In the genomic region with DNA sequence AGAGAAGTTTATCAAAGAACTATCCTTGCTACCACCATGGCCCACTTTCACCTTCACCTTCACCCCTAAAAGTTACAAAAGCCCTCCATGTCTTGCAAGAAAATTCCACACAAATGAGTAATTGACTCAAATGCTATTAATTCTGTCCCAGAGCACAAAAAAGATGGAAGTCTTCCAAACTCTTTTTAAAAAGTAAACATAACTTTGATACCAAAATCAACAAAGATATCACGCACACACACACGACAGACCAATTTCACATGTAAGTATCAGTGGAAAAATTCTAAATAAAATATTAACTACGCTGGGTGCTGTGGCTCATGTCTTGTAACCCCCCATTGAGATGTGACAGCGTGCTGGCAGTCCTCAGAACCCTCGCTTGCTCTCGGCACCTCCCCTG, we compare ENCODE assay signal across 9 cellular contexts. TPM values are rescaled to one million over a fixed set of nuclear protein-coding genes. Genes with fewer than 3 reads are reported as not detected.
DNase-seq lines count a peak whose midpoint lies in the region; ATAC-seq and TF ChIP-seq lines count a peak whose summit lies in the region.
"Had no signal": no experiment of that assay in that cellular context is flagged by ENCODE, and none has a peak within 500 bp of the region (broad histone marks: within the 10 kb centered on the region; RNA-seq: fewer than 3 reads in every experiment).

No MANE protein-coding gene starts in this region.

- H3K36me3 ChIP-seq in heart right ventricle (peaks cover 0 to 11% (median 0%) of the 10 kb centered on the region in 9 donors), muscle layer of duodenum (ENCODE audit: control insufficient read depth in 1 of 2, insufficient read depth in 2 of 2, low read length in 2 of 2) (no peaks in the 10 kb centered on the region), urinary bladder (ENCODE audit: insufficient read depth) (no peaks in the 10 kb centered on the region)

- H3K4me3 ChIP-seq in heart right ventricle (no peak overlapping the region), muscle layer of duodenum (ENCODE audit: low read depth in 1 of 2, low read length in 2 of 2) (no peak overlapping the region), urinary bladder (ENCODE audit: low read depth, low read length) (no peak overlapping the region)

- H3K27ac ChIP-seq in heart right ventricle (peak overlapping the region in 6 of 10 donors; percentile 78 to 91 (median 86)), angular gyrus (ENCODE audit: low read depth, low read length) (peak overlapping the region; percentile 95), muscle layer of duodenum (ENCODE audit: low read length) (peak overlapping the region; percentile 76), urinary bladder (ENCODE audit: low read depth) (peak overlapping the region; percentile 38)

- no peaks in the 10 kb centered on the region for H3K27me3 ChIP-seq in heart right ventricle
- no peaks in the 10 kb centered on the region for H3K27me3 ChIP-seq in muscle layer of duodenum (ENCODE audit: low read depth, low read length)

- TF ChIP-seq CTCF in heart right ventricle (IDR thresholded peaks at IDR 0.05) = no peak

- H3K9me3 ChIP-seq in heart right ventricle (no peaks in the 10 kb centered on the region), muscle layer of duodenum (ENCODE audit: control insufficient read depth in 1 of 2, low read length in 2 of 2) (no peaks in the 10 kb centered on the region)

- intact Hi-C loops in heart right ventricle (cut with DNase I) = no loop called here
- intact Hi-C loops in cardiac septum (cut with DNase I) = no loop called here

- H3K4me1 ChIP-seq in heart right ventricle (peaks cover 0 to 22% (median 15%) of the 10 kb centered on the region in 9 donors), muscle layer of duodenum (ENCODE audit: control insufficient read depth in 1 of 2, insufficient read depth in 2 of 2, low read length in 2 of 2) (peaks cover 6 to 7% of the 10 kb centered on the region in 2 donors), urinary bladder (ENCODE audit: insufficient read depth) (no peaks in the 10 kb centered on the region)

- no peak for DNase-seq in heart right ventricle
- no peak for DNase-seq in cardiac septum (ENCODE audit: low spot score)
- no peak for DNase-seq in MV-4-11 (lab: John Stamatoyannopoulos, UW)
- DNase-seq: NCI-H1436 treated with DMSO at 0.1 percent for 48 hours had no signal

- no peak for ATAC-seq in heart right ventricle
- ATAC-seq in activated CD4-positive, CD25-positive, alpha-beta regulatory T cell treated with anti-CD3 and anti-CD28 coated beads, Interleukin-2, amount 50 U/mL, for 24 hours = no peak
- ATAC-seq in GM21737 (IDR thresholded peaks at IDR 0.05; ENCODE audit: unreplicated experiment) = no peak

- WGBS in heart right ventricle, 2 donors = 75 to 78% methylated on average over 6 of the region's 6 CpGs
- 45% methylated on average over 6 of the region's 6 CpGs for WGBS in urinary bladder

RNA-seq across cellular contexts. Expression of a gene that starts 1.1 kb away (rescaled TPM):
- 10 to 100 TPM; 34.9 to 62.9 (median 52.2) TPM for total RNA-seq in heart right ventricle
- polyA plus RNA-seq in heart right ventricle = 10 to 100 TPM; 28.9 to 31.5 TPM
- 32.5 TPM for total RNA-seq in cardiac septum
- total RNA-seq in urinary bladder = 42.9 TPM
- 28.1 TPM for polyA plus RNA-seq in urinary bladder

Comparison
In these comparisons a context has a peak if more than half of its experiments do, and no peak if none do; other contexts are left out.
1. H3K27ac ChIP-seq: peak in every context shown above with its lines; median percentile 95 in angular gyrus; 86 in heart right ventricle; 76 in muscle layer of duodenum; 38 in urinary bladder.